In the genomic region with DNA sequence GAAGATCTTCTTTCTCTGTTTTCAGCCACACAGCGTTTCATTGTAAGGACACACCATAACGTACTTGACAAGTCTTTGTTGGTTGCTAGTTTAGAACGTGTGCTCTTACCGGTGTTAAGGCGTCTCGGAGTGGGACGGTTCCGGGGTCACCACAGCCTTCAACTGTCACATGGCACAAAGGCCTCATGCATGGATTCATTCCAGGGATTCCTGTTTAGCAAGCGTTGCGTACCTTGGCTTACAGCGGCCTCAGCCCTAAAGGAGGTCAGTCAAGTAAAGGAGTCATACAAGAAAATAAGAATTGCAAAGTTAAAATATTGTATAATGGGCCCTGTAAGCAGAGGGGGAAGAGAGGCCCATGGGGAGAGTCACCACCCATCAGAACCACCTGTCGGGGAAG, we compare ENCODE assay signal across 29 cellular contexts. TPM values are rescaled to one million over a fixed set of nuclear protein-coding genes. Genes with fewer than 3 reads are reported as not detected.
A peak's percentile ranks its signal among the peaks of the same experiment; 100 is the strongest.
DNase-seq lines count a peak whose midpoint lies in the region; ATAC-seq, FAIRE-seq and TF ChIP-seq lines count a peak whose summit lies in the region.
"Had no signal": no experiment of that assay in that cellular context is flagged by ENCODE, and none has a peak within 500 bp of the region (broad histone marks: within the 10 kb centered on the region; RNA-seq: fewer than 3 reads in every experiment).

No MANE protein-coding gene starts in this region.

- H3K27ac ChIP-seq in astrocyte (ENCODE audit: low read depth, low read length) (no peak overlapping the region), trophoblast cell (ENCODE audit: low read depth, low read length) (no peak overlapping the region)
- H3K27ac ChIP-seq: BLaER1, HL-60 had no signal

- no peak overlapping the region for H3K23ac ChIP-seq in trophoblast cell (ENCODE audit: low read length)

- no peaks in the 10 kb centered on the region for H3K27me3 Mint-ChIP-seq in Caco-2 (ENCODE audit: insufficient read depth, unreplicated experiment)
- H3K27me3 Mint-ChIP-seq in astrocyte (ENCODE audit: low read depth, unreplicated experiment) = peaks cover 18% of the 10 kb centered on the region
- H3K27me3 Mint-ChIP-seq in activated CD4-positive, alpha-beta T cell treated with anti-CD3 and anti-CD28 coated beads, Interleukin-2, amount 10 ng/mL, durations not matched to agents 24 days and 14 days = no peaks in the 10 kb centered on the region

- H2AFZ ChIP-seq in astrocyte (ENCODE audit: low read depth, low read length) (peak overlapping the region; percentile 26), trophoblast cell (ENCODE audit: insufficient read depth, low read length, poor library complexity) (no peak overlapping the region)

- H3K9me3 Mint-ChIP-seq in Caco-2 (ENCODE audit: unreplicated experiment) = peaks cover 8% of the 10 kb centered on the region
- peaks cover 1% of the 10 kb centered on the region for H3K9me3 Mint-ChIP-seq in astrocyte (ENCODE audit: unreplicated experiment)
- H3K9me3 Mint-ChIP-seq in activated CD4-positive, alpha-beta T cell treated with anti-CD3 and anti-CD28 coated beads, Interleukin-2, amount 10 ng/mL, durations not matched to agents 24 days and 14 days = no peaks in the 10 kb centered on the region
- H3K9me3 Mint-ChIP-seq: CD8-positive, alpha-beta T cell; HFFc6 had no signal

- no peak overlapping the region for H2BK5ac ChIP-seq in trophoblast cell (ENCODE audit: low read depth, low read length, poor library complexity)

- no CpG with 5 or more reads among the region's 12 CpGs for WGBS in trophoblast cell (ENCODE audit: extremely low coverage, insufficient coverage, insufficient read length)

- H3K9ac ChIP-seq in astrocyte (ENCODE audit: low read length) (no peak overlapping the region), trophoblast cell (ENCODE audit: low read length) (no peak overlapping the region)
- H3K9ac ChIP-seq: BLaER1 had no signal

- BruUV-seq in Caco-2 (replicated peaks; lab: Mats Ljungman, UMichigan) = no TSS peak

- no peaks in the 10 kb centered on the region for H3K36me3 ChIP-seq in Caco-2 (ENCODE audit: control insufficient read depth, insufficient read depth, low read length)
- no peaks in the 10 kb centered on the region for H3K36me3 ChIP-seq in astrocyte (ENCODE audit: insufficient read depth, low read length)
- no peaks in the 10 kb centered on the region for H3K36me3 ChIP-seq in trophoblast cell (ENCODE audit: control insufficient read depth in 1 of 2, insufficient read depth in 2 of 2, low read length in 2 of 2)
- H3K36me3 ChIP-seq: BLaER1 had no signal

- no peak overlapping the region for H4K8ac ChIP-seq in trophoblast cell (ENCODE audit: low read depth, low read length)

- no peak overlapping the region for H2AK5ac ChIP-seq in trophoblast cell (ENCODE audit: low read length)

- no peaks in the 10 kb centered on the region for H3K36me3 Mint-ChIP-seq in Caco-2 (ENCODE audit: insufficient read depth, unreplicated experiment)
- H3K36me3 Mint-ChIP-seq in astrocyte (ENCODE audit: low read depth, unreplicated experiment) = no peaks in the 10 kb centered on the region
- H3K36me3 Mint-ChIP-seq in activated CD4-positive, alpha-beta T cell treated with anti-CD3 and anti-CD28 coated beads, Interleukin-2, amount 10 ng/mL, durations not matched to agents 24 days and 14 days (ENCODE audit: low read depth) = no peaks in the 10 kb centered on the region
- H3K36me3 Mint-ChIP-seq: CD8-positive, alpha-beta T cell had no signal

- CTCF ChIA-PET in Caco-2 (lab: Charles Lee) = interaction anchor here (1.0 kb wide), 1 partner anchor 8 kb away, joined by 3 read pairs; no protein-coding TSS in a partner anchor

- H3K9me3 ChIP-seq in Caco-2 = no peaks in the 10 kb centered on the region
- no peaks in the 10 kb centered on the region for H3K9me3 ChIP-seq in astrocyte (ENCODE audit: insufficient read depth, low read depth, low read length)
- H3K9me3 ChIP-seq in trophoblast cell (ENCODE audit: insufficient read depth, low read depth, low read length) = no peaks in the 10 kb centered on the region
- H3K9me3 ChIP-seq: BLaER1 had no signal

- H4K12ac ChIP-seq in trophoblast cell (ENCODE audit: low read depth, low read length) = no peak overlapping the region

- no peak for TF ChIP-seq CTCF in Caco-2 (IDR thresholded peaks at IDR 0.05; ENCODE audit: insufficient read depth in 1 of 2, low read depth in 1 of 2, low read length in 1 of 2, severe bottlenecking in 1 of 2, unreplicated experiment in 1 of 2)
- TF ChIP-seq CTCF in astrocyte (IDR thresholded peaks at IDR 0.05; ENCODE audit: insufficient read depth, low read depth, low read length) = no peak

- ATAC-seq in GM19467 (IDR thresholded peaks at IDR 0.05; ENCODE audit: unreplicated experiment) (no peak), HG03139 (IDR thresholded peaks at IDR 0.05; ENCODE audit: unreplicated experiment) (no peak)
- ATAC-seq: CD8-positive, alpha-beta T cell; HCT116 had no signal

- no peaks in the 10 kb centered on the region for H3K79me1 ChIP-seq in trophoblast cell (ENCODE audit: low read length)

- POLR2A ChIA-PET in Caco-2 (lab: Charles Lee) = no interaction called here

- no peak overlapping the region for H3K18ac ChIP-seq in trophoblast cell (ENCODE audit: low read length)

- no peak overlapping the region for H3K4me3 ChIP-seq in Caco-2 (ENCODE audit: low read depth, low read length)
- no peak overlapping the region for H3K4me3 ChIP-seq in astrocyte (ENCODE audit: insufficient read depth, low read depth, low read length)
- H3K4me3 ChIP-seq in trophoblast cell (ENCODE audit: low read depth, low read length) = no peak overlapping the region
- H3K4me3 ChIP-seq: BLaER1 had no signal

- peak overlapping the region; percentile 29 for H2BK12ac ChIP-seq in trophoblast cell (ENCODE audit: low read length)

- H3K4me1 ChIP-seq in Caco-2 = peaks cover 8% of the 10 kb centered on the region
- no peaks in the 10 kb centered on the region for H3K4me1 ChIP-seq in astrocyte (ENCODE audit: insufficient read depth, low read length)
- peaks cover 7 to 8% of the 10 kb centered on the region in 2 experiments for H3K4me1 ChIP-seq in trophoblast cell (ENCODE audit: control insufficient read depth in 1 of 2, insufficient read depth in 2 of 2, low read length in 2 of 2)
- H3K4me1 ChIP-seq: BLaER1 had no signal

- H3K4me2 ChIP-seq in astrocyte (ENCODE audit: low read length) = no peak overlapping the region
- no peak overlapping the region for H3K4me2 ChIP-seq in trophoblast cell (ENCODE audit: low read length)
- H3K4me2 ChIP-seq: BLaER1 had no signal

- no peak overlapping the region for H3K14ac ChIP-seq in trophoblast cell (ENCODE audit: low read length)

- no peak overlapping the region for H3K4ac ChIP-seq in trophoblast cell (ENCODE audit: low read depth, low read length)

- H4K91ac ChIP-seq in trophoblast cell (ENCODE audit: low read depth, low read length) = no peak overlapping the region

- H3K27me3 ChIP-seq in Caco-2 (replicated peaks; ENCODE audit: control insufficient read depth, insufficient read depth, low read length) = no peaks in the 10 kb centered on the region
- peaks cover 3% of the 10 kb centered on the region for H3K27me3 ChIP-seq in astrocyte (ENCODE audit: insufficient read depth, low read length)
- H3K27me3 ChIP-seq in trophoblast cell (ENCODE audit: insufficient read depth, low read length) = no peaks in the 10 kb centered on the region
- H3K27me3 ChIP-seq: BLaER1 had no signal

- no peak overlapping the region for H2BK120ac ChIP-seq in trophoblast cell (ENCODE audit: insufficient read depth, low read length, poor library complexity)

- H3K4me3 Mint-ChIP-seq in Caco-2 (ENCODE audit: unreplicated experiment) (no peak overlapping the region), astrocyte (ENCODE audit: unreplicated experiment) (no peak overlapping the region)
- no peak overlapping the region for H3K4me3 Mint-ChIP-seq in activated CD4-positive, alpha-beta T cell treated with anti-CD3 and anti-CD28 coated beads, Interleukin-2, amount 10 ng/mL, durations not matched to agents 24 days and 14 days
- H3K4me3 Mint-ChIP-seq: CD14-positive monocyte; CD8-positive, alpha-beta T cell; HFFc6 had no signal

- H3K79me2 ChIP-seq in astrocyte (ENCODE audit: insufficient read depth, low read length) = no peaks in the 10 kb centered on the region
- no peaks in the 10 kb centered on the region for H3K79me2 ChIP-seq in trophoblast cell (ENCODE audit: control insufficient read depth, insufficient read depth, low read length, poor library complexity)

- no peak for FAIRE-seq in astrocyte (lab: Jason Lieb, UNC)
- FAIRE-seq: GM12892, GM18507 had no signal

- H3K4me1 Mint-ChIP-seq in Caco-2 (ENCODE audit: low read depth, unreplicated experiment) (peaks cover 15% of the 10 kb centered on the region), astrocyte (ENCODE audit: low read depth, unreplicated experiment) (no peaks in the 10 kb centered on the region)
- no peaks in the 10 kb centered on the region for H3K4me1 Mint-ChIP-seq in activated CD4-positive, alpha-beta T cell treated with anti-CD3 and anti-CD28 coated beads, Interleukin-2, amount 10 ng/mL, durations not matched to agents 24 days and 14 days

- peak overlapping the region; percentile 8 for H3K27ac Mint-ChIP-seq in Caco-2 (ENCODE audit: unreplicated experiment)
- H3K27ac Mint-ChIP-seq in astrocyte (ENCODE audit: unreplicated experiment) = no peak overlapping the region
- no peak overlapping the region for H3K27ac Mint-ChIP-seq in activated CD4-positive, alpha-beta T cell treated with anti-CD3 and anti-CD28 coated beads, Interleukin-2, amount 10 ng/mL, durations not matched to agents 24 days and 14 days
- H3K27ac Mint-ChIP-seq: CD14-positive monocyte; CD8-positive, alpha-beta T cell; HFFc6 had no signal

- DNase-seq in Caco-2 (no peak), astrocyte (ENCODE audit: low read depth) (no peak), left kidney (ENCODE audit: low read depth, low spot score) (peak; percentile 45), trophoblast cell (peak in 1 of 2 donors; percentile 51), NCI-H2196 treated with DMSO at 0.1 percent for 48 hours (lab: John Stamatoyannopoulos, UW; ENCODE audit: unreplicated experiment) (no peak)
- no peak for DNase-seq in activated CD4-positive, alpha-beta T cell treated with anti-CD3 and anti-CD28 coated beads, Interleukin-2, amount 10 ng/mL, durations not matched to agents 24 days and 14 days
- DNase-seq: 8988T; CD8-positive, alpha-beta T cell; COR-L47; DMS153; DMS79; GDM1; GOT3; H7; HFFc6; IMR-90; KBM-7 had no signal

- no peaks in the 10 kb centered on the region for H4K20me1 ChIP-seq in astrocyte (ENCODE audit: insufficient read depth, low read length)
- H4K20me1 ChIP-seq: BLaER1 had no signal

- intact Hi-C loops in Caco-2 (cut with micrococcal nuclease; ENCODE audit: unreplicated experiment) = no loop called here
- intact Hi-C loops in activated CD4-positive, alpha-beta T cell treated with anti-CD3 and anti-CD28 coated beads, Interleukin-2, amount 10 ng/mL, durations not matched to agents 24 days and 14 days (cut with micrococcal nuclease) = no loop called here

RNA-seq across cellular contexts. Expression of a gene that starts 2.2 kb away (rescaled TPM):
- total RNA-seq in Caco-2 (2022) (not detected in 2 replicates), astrocyte (not detected in 2 replicates)
- polyA plus RNA-seq in trophoblast cell (2013) = not detected in 2 replicates
- not detected in 2 replicates for total RNA-seq in activated CD4-positive, alpha-beta T cell treated with anti-CD3 and anti-CD28 coated beads, Interleukin-2, amount 10 ng/mL, durations not matched to agents 24 days and 14 days
- total RNA-seq: A673; CD8-positive, alpha-beta T cell; Daoy; H7; HFFc6; HT1080; IMR-90 had no signal
- polyA plus RNA-seq: AG04450, CD14-positive monocyte, IMR-90 had no signal
